Comparison of ENCODE assay signal across 7 cellular contexts in genomic region chr6:151382631-151383030, GRCh38. TPM values are rescaled to one million over a fixed set of nuclear protein-coding genes. Genes with fewer than 3 reads are reported as not detected.
A peak's percentile ranks its signal among the peaks of the same experiment; 100 is the strongest.
DNase-seq lines count a peak whose midpoint lies in the region; ATAC-seq, FAIRE-seq and TF ChIP-seq lines count a peak whose summit lies in the region.
"Not testable (repeated sequence)": the region's sequence is repeated elsewhere in the genome, so short reads cannot be mapped to it uniquely, and the experiment has no call there.

No MANE protein-coding gene starts in this region.

- peaks cover 43% of the 10 kb centered on the region for H3K4me1 Mint-ChIP-seq in T-helper 17 cell
- H3K4me1 Mint-ChIP-seq in T-helper 2 cell treated with Interferon-gamma antibody and Interleukin-4, amounts not matched to agents 5 μg/mL and 100 μg/mL, for 36 hours (ENCODE audit: low read depth), result peaks cover 63% of the 10 kb centered on the region
- peaks cover 75% of the 10 kb centered on the region for H3K4me1 Mint-ChIP-seq in activated naive CD4-positive, alpha-beta T cell treated with anti-CD3 and anti-CD28 coated beads, Interleukin-2, amount 10 ng/mL, durations not matched to agents 7 days and 5 days
- peaks cover 45 to 50% of the 10 kb centered on the region in 2 donors for H3K4me1 Mint-ChIP-seq in effector memory CD8-positive, alpha-beta T cell (ENCODE audit: low read depth in 2 of 2)

- not testable (repeated sequence) for BruUV-seq in HepG2 (replicated peaks; lab: Mats Ljungman, UMichigan)

- H3K27ac ChIP-seq in HepG2 (ENCODE audit: extremely low read length, insufficient read depth, low read length); liver (ENCODE audit: low read depth in 1 of 2, low read length in 2 of 2): not testable (repeated sequence)

- in situ Hi-C loops in HepG2 (cut with HindIII; ENCODE audit: extremely low pct_ligation_motif_present, low pct_unique_long_range_greater_than_20kb), result not testable (repeated sequence)

- TF ChIP-seq CTCF in HepG2 (CRISPR knock-in tag; IDR thresholded peaks at IDR 0.05); liver (IDR thresholded peaks at IDR 0.05; ENCODE audit: low read depth, low read length, missing input control): not testable (repeated sequence)

- not testable (repeated sequence) for H3K27me3 Mint-ChIP-seq in T-helper 17 cell; T-helper 2 cell treated with Interferon-gamma antibody and Interleukin-4, amounts not matched to agents 5 μg/mL and 100 μg/mL, for 36 hours (ENCODE audit: low read depth); activated naive CD4-positive, alpha-beta T cell treated with anti-CD3 and anti-CD28 coated beads, Interleukin-2, amount 10 ng/mL, durations not matched to agents 7 days and 5 days; effector memory CD8-positive, alpha-beta T cell

- TF ChIP-seq POLR2A in HepG2 (IDR thresholded peaks at IDR 0.05; ENCODE audit: insufficient read depth in 1 of 2, low read depth in 2 of 2, low read length in 2 of 2), result not testable (repeated sequence)

- not testable (repeated sequence) for DNase-seq in T-helper 17 cell; T-helper 2 cell treated with Interferon-gamma antibody and Interleukin-4, amounts not matched to agents 5 μg/mL and 100 μg/mL, for 36 hours (ENCODE audit: low spot score); activated naive CD4-positive, alpha-beta T cell treated with anti-CD3 and anti-CD28 coated beads, Interleukin-2, amount 10 ng/mL, durations not matched to agents 7 days and 5 days; effector memory CD8-positive, alpha-beta T cell; left lobe of liver (ENCODE audit: low spot score); HepG2 (ENCODE audit: low spot score)

- H3K27ac Mint-ChIP-seq in T-helper 17 cell, result peak overlapping the region; percentile 100
- H3K27ac Mint-ChIP-seq in T-helper 2 cell treated with Interferon-gamma antibody and Interleukin-4, amounts not matched to agents 5 μg/mL and 100 μg/mL, for 36 hours, result peak overlapping the region; percentile 26
- peak overlapping the region; percentile 42 for H3K27ac Mint-ChIP-seq in activated naive CD4-positive, alpha-beta T cell treated with anti-CD3 and anti-CD28 coated beads, Interleukin-2, amount 10 ng/mL, durations not matched to agents 7 days and 5 days
- H3K27ac Mint-ChIP-seq in effector memory CD8-positive, alpha-beta T cell, result peak overlapping the region; percentile 28 to 92

- not testable (repeated sequence) for TF ChIP-seq RAD21 in HepG2 (CRISPR knock-in tag; IDR thresholded peaks at IDR 0.05); liver (IDR thresholded peaks at IDR 0.05)

- not testable (repeated sequence) for H3K4me3 Mint-ChIP-seq in T-helper 17 cell; T-helper 2 cell treated with Interferon-gamma antibody and Interleukin-4, amounts not matched to agents 5 μg/mL and 100 μg/mL, for 36 hours; activated naive CD4-positive, alpha-beta T cell treated with anti-CD3 and anti-CD28 coated beads, Interleukin-2, amount 10 ng/mL, durations not matched to agents 7 days and 5 days; effector memory CD8-positive, alpha-beta T cell

- 98% methylated on average over 9 of the region's 9 CpGs for WGBS in HepG2 (ENCODE audit: low lambda C conversion rate)
- WGBS in liver, result 54% methylated on average over 9 of the region's 9 CpGs

- not testable (repeated sequence) for FAIRE-seq in HepG2 (lab: Jason Lieb, UNC)

- H3K79me2 ChIP-seq in HepG2 (ENCODE audit: insufficient read depth, low read length), result peaks cover 84% of the 10 kb centered on the region

- not testable (repeated sequence) for H3K9me3 ChIP-seq in T-helper 17 cell (ENCODE audit: control insufficient read depth, low read length, poor library complexity, severe bottlenecking); HepG2 (ENCODE audit: low read length); liver (ENCODE audit: control insufficient read depth in 4 of 4, low read length in 3 of 4)

- intact Hi-C loops in HepG2 (cut with micrococcal nuclease; ENCODE audit: unreplicated experiment), result not testable (repeated sequence)

- not testable (repeated sequence) for H3K4me2 ChIP-seq in HepG2 (ENCODE audit: low read depth, low read length)

- H3K9ac ChIP-seq in HepG2 (ENCODE audit: insufficient read depth, low read depth, low read length); liver (ENCODE audit: low read depth in 1 of 2, low read length in 2 of 2): not testable (repeated sequence)

- H4K20me1 ChIP-seq in HepG2 (ENCODE audit: insufficient read depth, low read length), result not testable (repeated sequence)

- CTCF ChIA-PET in activated naive CD4-positive, alpha-beta T cell treated with anti-CD3 and anti-CD28 coated beads, Interleukin-2, amount 10 ng/mL, durations not matched to agents 7 days and 5 days (lab: Charles Lee), result interaction anchor here (1.0 kb wide), 1 partner anchor 9 kb away, joined by 3 read pairs; no protein-coding TSS in a partner anchor
- CTCF ChIA-PET in HepG2 (lab: Yijun Ruan, JAX; ENCODE audit: low intra/inter-chr PET ratio, low total read pairs), result not testable (repeated sequence)

- not testable (repeated sequence) for H3K9me3 Mint-ChIP-seq in T-helper 2 cell treated with Interferon-gamma antibody and Interleukin-4, amounts not matched to agents 5 μg/mL and 100 μg/mL, for 36 hours; activated naive CD4-positive, alpha-beta T cell treated with anti-CD3 and anti-CD28 coated beads, Interleukin-2, amount 10 ng/mL, durations not matched to agents 7 days and 5 days; effector memory CD8-positive, alpha-beta T cell

- not testable (repeated sequence) for TF ChIP-seq EP300 in HepG2 (IDR thresholded peaks at IDR 0.05; ENCODE audit: low read depth in 2 of 2, low read length in 2 of 2); HepG2 (CRISPR knock-in tag; IDR thresholded peaks at IDR 0.05; ENCODE audit: borderline replicate concordance)

- not testable (repeated sequence) for H3K36me3 Mint-ChIP-seq in T-helper 17 cell (ENCODE audit: low read depth)
- peaks cover 24% of the 10 kb centered on the region for H3K36me3 Mint-ChIP-seq in T-helper 2 cell treated with Interferon-gamma antibody and Interleukin-4, amounts not matched to agents 5 μg/mL and 100 μg/mL, for 36 hours (ENCODE audit: low read depth)
- peaks cover 25% of the 10 kb centered on the region for H3K36me3 Mint-ChIP-seq in activated naive CD4-positive, alpha-beta T cell treated with anti-CD3 and anti-CD28 coated beads, Interleukin-2, amount 10 ng/mL, durations not matched to agents 7 days and 5 days
- H3K36me3 Mint-ChIP-seq in effector memory CD8-positive, alpha-beta T cell (ENCODE audit: insufficient read depth), result peaks cover 23% of the 10 kb centered on the region

- POLR2A ChIA-PET in HepG2 (lab: Yijun Ruan, JAX), result not testable (repeated sequence)

- H3K36me3 ChIP-seq in HepG2 (replicated peaks in 1 of 2; ENCODE audit: control insufficient read depth in 1 of 2, insufficient read depth in 2 of 2, low read length in 2 of 2); liver (ENCODE audit: control insufficient read depth in 4 of 4, insufficient read depth in 3 of 4, low read depth in 1 of 4, low read length in 3 of 4): not testable (repeated sequence)

- H3K27me3 ChIP-seq in HepG2 (ENCODE audit: control insufficient read depth in 1 of 2, insufficient read depth in 2 of 2, low read length in 2 of 2); liver (ENCODE audit: control insufficient read depth in 4 of 4, insufficient read depth in 4 of 4, low read length in 3 of 4): not testable (repeated sequence)

- not testable (repeated sequence) for H2AFZ ChIP-seq in HepG2 (ENCODE audit: low read length)

- H3K4me1 ChIP-seq in HepG2 (ENCODE audit: insufficient read depth, low read length) (peaks cover 13% of the 10 kb centered on the region), liver (ENCODE audit: control insufficient read depth in 4 of 4, insufficient read depth in 4 of 4, low read length in 3 of 4) (peaks cover 0 to 12% (median 8%) of the 10 kb centered on the region in 4 donors)

- H3K4me3 ChIP-seq in HepG2 (replicated peaks in 1 of 3; ENCODE audit: insufficient read depth in 1 of 3, low read depth in 2 of 3, low read length in 3 of 3); liver (ENCODE audit: low read depth in 1 of 3, low read length in 3 of 3): not testable (repeated sequence)

- not testable (repeated sequence) for ATAC-seq in T-helper 17 cell; effector memory CD8-positive, alpha-beta T cell (replicated peaks); HepG2
- peak; percentile 14 for ATAC-seq in left lobe of liver

RNA-seq across cellular contexts. Expression of gene ZBTB2, which starts 8.7 kb away (rescaled TPM):
- total RNA-seq in T-helper 17 cell, result 10 to 100 TPM; 23.5 to 29.2 TPM
- 2.7 TPM for total RNA-seq in left lobe of liver
- 22.8 and 31.7 TPM in 2 replicates for total RNA-seq in HepG2 (2016; rRNA removed; fragmentation: Illumina TruSeq; extraction: Trizol)
- 5.4 and 6.1 TPM in 2 replicates for total RNA-seq in HepG2 (2016; cell fraction: cytosol; rRNA removed; fragmentation: Illumina TruSeq; extraction: Trizol; ENCODE audit: low read depth)
- total RNA-seq in HepG2 (2016; cell fraction: insoluble cytoplasmic fraction; rRNA removed; fragmentation: Illumina TruSeq; extraction: Trizol), result 21.6 and 29.6 TPM in 2 replicates
- 27.6 and 30.8 TPM in 2 replicates for total RNA-seq in HepG2 (2016; cell fraction: membrane; rRNA removed; fragmentation: Illumina TruSeq; extraction: Trizol)
- total RNA-seq in HepG2 (2016; cell fraction: nucleus; rRNA removed; fragmentation: Illumina TruSeq; extraction: Trizol), result 14.1 and 16.0 TPM in 2 replicates
- 14.6 and 15.4 TPM in 2 replicates for polyA plus RNA-seq in HepG2 (2011; rRNA removed)
- polyA plus RNA-seq in HepG2 (2011; cell fraction: cytosol; rRNA removed), result 11.6 and 14.4 TPM in 2 replicates
- 6.0 TPM in 2 replicates for polyA plus RNA-seq in HepG2 (2011; cell fraction: nucleus; rRNA removed)
- 11.5 and 17.2 TPM in 2 replicates for polyA plus RNA-seq in HepG2 (2012)
- 7.3 and 8.3 TPM in 2 replicates for polyA plus RNA-seq in HepG2 (2016; cell fraction: cytosol; fragmentation: Illumina TruSeq; extraction: Trizol; ENCODE audit: low read depth)
- 41.7 and 43.1 TPM in 2 replicates for polyA plus RNA-seq in HepG2 (2016; cell fraction: insoluble cytoplasmic fraction; fragmentation: Illumina TruSeq; extraction: Trizol; ENCODE audit: low read depth)
- polyA plus RNA-seq in HepG2 (2016; cell fraction: membrane; fragmentation: Illumina TruSeq; extraction: Trizol; ENCODE audit: low read depth), result 28.7 and 33.3 TPM in 2 replicates
- polyA plus RNA-seq in HepG2 (2016; cell fraction: nucleus; fragmentation: Illumina TruSeq; extraction: Trizol; ENCODE audit: insufficient read depth, low read depth), result 22.9 and 24.0 TPM in 2 replicates
- 23.7 and 29.2 TPM in 2 replicates for polyA minus RNA-seq in HepG2 (2011; rRNA and poly(A)+ RNA removed; ENCODE audit: low replicate concordance)
- polyA minus RNA-seq in HepG2 (2011; cell fraction: cytosol; rRNA and poly(A)+ RNA removed), result 9.8 and 10.0 TPM in 2 replicates
- polyA minus RNA-seq in HepG2 (2011; cell fraction: nucleus; rRNA and poly(A)+ RNA removed), result 6.3 and 6.7 TPM in 2 replicates
- total RNA-seq in liver, result 1 to 10 TPM; 2.5 to 4.2 TPM
- 1 to 10 TPM; 2.9 to 3.2 TPM for polyA plus RNA-seq in liver

Comparison
In these comparisons a context has a peak if more than half of its experiments do, and no peak if none do; other contexts are left out.
1. H3K27ac Mint-ChIP-seq: peak in every context shown above with its lines; median percentile 100 in T-helper 17 cell; 60 in effector memory CD8-positive, alpha-beta T cell; 42 in activated naive CD4-positive, alpha-beta T cell treated with anti-CD3 and anti-CD28 coated beads, Interleukin-2, amount 10 ng/mL, durations not matched to agents 7 days and 5 days; 26 in T-helper 2 cell treated with Interferon-gamma antibody and Interleukin-4, amounts not matched to agents 5 μg/mL and 100 μg/mL, for 36 hours.